Comparison of ENCODE assay signal across 16 cellular contexts in genomic region chr5:126233256-126233655, GRCh38.
DNase-seq lines count a peak whose midpoint lies in the region; ATAC-seq and TF ChIP-seq lines count a peak whose summit lies in the region.
"Had no signal": no experiment of that assay in that cellular context is flagged by ENCODE, and none has a peak within 500 bp of the region (broad histone marks: within the 10 kb centered on the region; RNA-seq: fewer than 3 reads in every experiment).

No MANE protein-coding gene starts in this region.

- H3K27ac ChIP-seq in transverse colon (no peak overlapping the region), body of pancreas (no peak overlapping the region), testis (no peak overlapping the region)
- H3K27ac ChIP-seq: 22Rv1 had no signal

- intact Hi-C loops in transverse colon (cut with DNase I; ENCODE audit: low total_unique reads) (no loop called here), body of pancreas (cut with DNase I) (no loop called here), testis (cut with DNase I; ENCODE audit: low total_unique reads) (no loop called here)

- TF ChIP-seq EP300 in transverse colon (IDR thresholded peaks at IDR 0.05; ENCODE audit: low read depth), result no peak

- H3K36me3 ChIP-seq in transverse colon (no peaks in the 10 kb centered on the region), body of pancreas (replicated peaks in 1 of 2; ENCODE audit: insufficient read depth in 1 of 2, low read depth in 2 of 2) (no peaks in the 10 kb centered on the region), testis (ENCODE audit: low read depth, missing control alignments) (no peaks in the 10 kb centered on the region)
- H3K36me3 ChIP-seq: HAP-1 had no signal

- no peak overlapping the region for H3K4me3 ChIP-seq in transverse colon
- H3K4me3 ChIP-seq in body of pancreas, result no peak overlapping the region
- no peak overlapping the region for H3K4me3 ChIP-seq in testis
- H3K4me3 ChIP-seq: HAP-1 had no signal

- H3K9me3 ChIP-seq in transverse colon (no peaks in the 10 kb centered on the region), body of pancreas (peaks cover 0 to 4% (median 0%) of the 10 kb centered on the region in 3 donors), testis (no peaks in the 10 kb centered on the region)
- H3K9me3 ChIP-seq: HAP-1 had no signal

- TF ChIP-seq POLR2A in transverse colon (IDR thresholded peaks at IDR 0.05), result no peak
- TF ChIP-seq POLR2A in body of pancreas (IDR thresholded peaks at IDR 0.05), result no peak
- TF ChIP-seq POLR2A in testis (IDR thresholded peaks at IDR 0.05), result no peak

- in situ Hi-C loops in transverse colon (cut with MboI; ENCODE audit: low pct_ligation_motif_present in 1 of 4, low pct_unique_long_range_greater_than_20kb in 1 of 4, low sequenced_read_pairs in 3 of 4), result no loop called here

- no peak for ATAC-seq in body of pancreas

- H3K27me3 ChIP-seq in transverse colon (no peaks in the 10 kb centered on the region), body of pancreas (no peaks in the 10 kb centered on the region), testis (no peaks in the 10 kb centered on the region)

- no peaks in the 10 kb centered on the region for H3K4me1 ChIP-seq in transverse colon
- no peaks in the 10 kb centered on the region for H3K4me1 ChIP-seq in body of pancreas
- H3K4me1 ChIP-seq in testis, result no peaks in the 10 kb centered on the region

- WGBS in transverse colon (ENCODE audit: low coverage in 1 of 2), 2 donors, result 81 to 86% methylated on average over 4 to 5 of the region's 5 CpGs
- WGBS in body of pancreas, 2 donors, result 72 to 84% methylated on average over 5 of the region's 5 CpGs
- 56 to 73% methylated on average over 5 of the region's 5 CpGs for WGBS in testis, 2 donors

- DNase-seq in DMS 273 (lab: John Stamatoyannopoulos, UW; ENCODE audit: unreplicated experiment) (peak; percentile 5), DMS 273 treated with DMSO at 0.1 percent for 48 hours (lab: John Stamatoyannopoulos, UW) (no peak), fibroblast of gingiva (ENCODE audit: low read depth) (peak; percentile 20), myocyte (ENCODE audit: low read depth) (peak; percentile 6), transverse colon (no peak), body of pancreas (no peak), testis (no peak)
- DNase-seq: C1 segment of cervical spinal cord; Calu3; CD4-positive, alpha-beta T cell; DND-41; GDM1; GOT3; HFFc6 had no signal

- no peak for TF ChIP-seq CTCF in transverse colon (IDR thresholded peaks at IDR 0.05)
- no peak for TF ChIP-seq CTCF in body of pancreas (IDR thresholded peaks at IDR 0.05)
- TF ChIP-seq CTCF in testis (IDR thresholded peaks at IDR 0.05), result no peak

Comparison
In these comparisons a context has a peak if more than half of its experiments do, and no peak if none do; other contexts are left out.
1. DNase-seq: peak in DMS 273 (single experiment), fibroblast of gingiva (single experiment) and myocyte (single experiment); none in DMS 273 treated with DMSO at 0.1 percent for 48 hours (single experiment), transverse colon (single experiment), body of pancreas (0 of 4) and testis (single experiment).